In genomic region chr18:26051845-26052244, GRCh38 we compare ENCODE assay signal across 24 cellular contexts. TPM values are rescaled to one million over a fixed set of nuclear protein-coding genes. Genes with fewer than 3 reads are reported as not detected.
DNase-seq lines count a peak whose midpoint lies in the region; FAIRE-seq and TF ChIP-seq lines count a peak whose summit lies in the region.
"Had no signal": no experiment of that assay in that cellular context is flagged by ENCODE, and none has a peak within 500 bp of the region (broad histone marks: within the 10 kb centered on the region; RNA-seq: fewer than 3 reads in every experiment).

No MANE protein-coding gene starts in this region.

- POLR2A ChIA-PET in activated CD4-positive, alpha-beta T cell treated with anti-CD3 and anti-CD28 coated beads, Interleukin-2, amount 10 ng/mL, durations not matched to agents 7 days and 5 days (lab: Charles Lee): no interaction called here

- H3K27me3 Mint-ChIP-seq in activated CD4-positive, alpha-beta T cell treated with anti-CD3 and anti-CD28 coated beads, Interleukin-2, amount 10 ng/mL, durations not matched to agents 7 days and 5 days: no peaks in the 10 kb centered on the region
- H3K27me3 Mint-ChIP-seq: activated CD4-positive, alpha-beta memory T cell treated with anti-CD3 and anti-CD28 coated beads for 36 hours; IgD-negative memory B cell had no signal

- H3K4ac ChIP-seq in mesenchymal stem cell (ENCODE audit: low read depth in 1 of 2, low read length in 2 of 2): no peak overlapping the region

- H4K8ac ChIP-seq in mesenchymal stem cell (ENCODE audit: low read length): no peak overlapping the region

- no peak overlapping the region for H3K18ac ChIP-seq in mesenchymal stem cell (ENCODE audit: low read depth in 1 of 2, low read length in 2 of 2)

- no peak overlapping the region for H3K27ac ChIP-seq in mesenchymal stem cell (ENCODE audit: low read length, poor library complexity, severe bottlenecking)
- H3K27ac ChIP-seq in tibial artery: no peak overlapping the region
- no peak overlapping the region for H3K27ac ChIP-seq in substantia nigra (ENCODE audit: low read depth, low read length, poor library complexity, severe bottlenecking)
- H3K27ac ChIP-seq: esophagus squamous epithelium, HL-60 had no signal

- H3K4me2 ChIP-seq in mesenchymal stem cell (ENCODE audit: low read length, poor library complexity, severe bottlenecking): no peak overlapping the region

- no peak overlapping the region for H3K4me3 Mint-ChIP-seq in activated CD4-positive, alpha-beta T cell treated with anti-CD3 and anti-CD28 coated beads, Interleukin-2, amount 10 ng/mL, durations not matched to agents 7 days and 5 days
- H3K4me3 Mint-ChIP-seq: activated CD4-positive, alpha-beta memory T cell treated with anti-CD3 and anti-CD28 coated beads for 36 hours; activated naive CD4-positive, alpha-beta T cell treated with anti-CD3 and anti-CD28 coated beads for 36 hours; IgD-negative memory B cell; neural crest cell had no signal

- no peak for TF ChIP-seq CTCF in tibial artery (IDR thresholded peaks at IDR 0.05)

- H3K4me3 ChIP-seq in mesenchymal stem cell (ENCODE audit: insufficient read depth in 1 of 2, low read depth in 1 of 2, low read length in 2 of 2): no peak overlapping the region
- H3K4me3 ChIP-seq in tibial artery: no peak overlapping the region
- H3K4me3 ChIP-seq: esophagus squamous epithelium had no signal

- peaks cover 34% of the 10 kb centered on the region for H3K36me3 Mint-ChIP-seq in activated CD4-positive, alpha-beta T cell treated with anti-CD3 and anti-CD28 coated beads, Interleukin-2, amount 10 ng/mL, durations not matched to agents 7 days and 5 days (ENCODE audit: low read depth)

- H3K9ac ChIP-seq in mesenchymal stem cell (ENCODE audit: low read length): peak overlapping the region; percentile 5

- no peak overlapping the region for H4K91ac ChIP-seq in mesenchymal stem cell (ENCODE audit: low read length)

- H3K27me3 ChIP-seq in mesenchymal stem cell (ENCODE audit: control insufficient read depth in 1 of 2, insufficient read depth in 1 of 2, low read length in 2 of 2) (no peaks in the 10 kb centered on the region), tibial artery (no peaks in the 10 kb centered on the region)
- H3K27me3 ChIP-seq: esophagus squamous epithelium had no signal

- no peak overlapping the region for H3K27ac Mint-ChIP-seq in activated CD4-positive, alpha-beta T cell treated with anti-CD3 and anti-CD28 coated beads, Interleukin-2, amount 10 ng/mL, durations not matched to agents 7 days and 5 days
- H3K27ac Mint-ChIP-seq: activated CD4-positive, alpha-beta memory T cell treated with anti-CD3 and anti-CD28 coated beads for 36 hours; activated naive CD4-positive, alpha-beta T cell treated with anti-CD3 and anti-CD28 coated beads for 36 hours had no signal

- no peak overlapping the region for H2BK12ac ChIP-seq in mesenchymal stem cell (ENCODE audit: low read length in 2 of 2)

- DNase-seq in NCI-H748 (lab: John Stamatoyannopoulos, UW; ENCODE audit: unreplicated experiment) (peak; percentile 30), NCI-H748 treated with DMSO at 0.1 percent for 48 hours (lab: John Stamatoyannopoulos, UW) (no peak), NCI-H128 (lab: John Stamatoyannopoulos, UW; ENCODE audit: unreplicated experiment) (peak; percentile 19), mesenchymal stem cell (no peak), tibial artery (no peak), substantia nigra (lab: John Stamatoyannopoulos, UW) (no peak)
- DNase-seq in activated CD4-positive, alpha-beta T cell treated with anti-CD3 and anti-CD28 coated beads, Interleukin-2, amount 10 ng/mL, durations not matched to agents 7 days and 5 days: no peak
- DNase-seq: ACHN; activated CD4-positive, alpha-beta memory T cell treated with anti-CD3 and anti-CD28 coated beads for 36 hours; activated naive CD4-positive, alpha-beta T cell treated with anti-CD3 and anti-CD28 coated beads for 36 hours; anterior cingulate cortex; central memory CD4-positive, alpha-beta T cell; DMS153; effector CD4-positive, alpha-beta T cell; esophagus squamous epithelium; H7; NCI-H2171 treated with DMSO at 0.1 percent for 48 hours; NCI-H774; stimulated activated CD4-positive, alpha-beta T cell treated with anti-CD3 and anti-CD28 coated beads, Interleukin-4, amount 100 ng/mL, for 4 hours had no signal

- no peak overlapping the region for H3K14ac ChIP-seq in mesenchymal stem cell (ENCODE audit: low read length in 2 of 2)

- peaks cover 4% of the 10 kb centered on the region for H3K4me1 Mint-ChIP-seq in activated CD4-positive, alpha-beta T cell treated with anti-CD3 and anti-CD28 coated beads, Interleukin-2, amount 10 ng/mL, durations not matched to agents 7 days and 5 days

- H2AFZ ChIP-seq in mesenchymal stem cell (ENCODE audit: low read depth, low read length): no peak overlapping the region

- H3K9me3 ChIP-seq in mesenchymal stem cell (ENCODE audit: control insufficient read depth, low read length): no peaks in the 10 kb centered on the region
- no peaks in the 10 kb centered on the region for H3K9me3 ChIP-seq in tibial artery
- H3K9me3 ChIP-seq: esophagus squamous epithelium had no signal

- peaks cover 15% of the 10 kb centered on the region for H3K79me1 ChIP-seq in mesenchymal stem cell (replicated peaks; ENCODE audit: low read length, poor library complexity, severe bottlenecking)

- CTCF ChIA-PET in activated CD4-positive, alpha-beta T cell treated with anti-CD3 and anti-CD28 coated beads, Interleukin-2, amount 10 ng/mL, durations not matched to agents 7 days and 5 days (lab: Charles Lee): no interaction called here

- no peaks in the 10 kb centered on the region for H3K9me3 Mint-ChIP-seq in activated CD4-positive, alpha-beta T cell treated with anti-CD3 and anti-CD28 coated beads, Interleukin-2, amount 10 ng/mL, durations not matched to agents 7 days and 5 days
- H3K9me3 Mint-ChIP-seq: activated CD4-positive, alpha-beta memory T cell treated with anti-CD3 and anti-CD28 coated beads for 36 hours; activated naive CD4-positive, alpha-beta T cell treated with anti-CD3 and anti-CD28 coated beads for 36 hours; IgD-negative memory B cell; neural crest cell had no signal

- H3K4me1 ChIP-seq in mesenchymal stem cell (ENCODE audit: control insufficient read depth, insufficient read depth, low read depth, low read length): peaks cover 2% of the 10 kb centered on the region
- H3K4me1 ChIP-seq in tibial artery: no peaks in the 10 kb centered on the region
- H3K4me1 ChIP-seq: esophagus squamous epithelium had no signal

- WGBS in mesenchymal stem cell: no CpG with 5 or more reads among the region's 1 CpG

- no peak overlapping the region for H3K23ac ChIP-seq in mesenchymal stem cell (ENCODE audit: low read length in 2 of 2)

- FAIRE-seq in TTC549 (lab: Jason Lieb, UNC): peak; percentile 26
- FAIRE-seq: urothelium cell line had no signal

- no peak overlapping the region for H2BK5ac ChIP-seq in mesenchymal stem cell (ENCODE audit: low read depth, low read length, poor library complexity, severe bottlenecking)

- H2BK15ac ChIP-seq in mesenchymal stem cell (ENCODE audit: low read depth, poor library complexity, severe bottlenecking): no peak overlapping the region

- intact Hi-C loops in tibial artery (cut with DNase I; ENCODE audit: low total_unique reads): no loop called here

- H3K36me3 ChIP-seq in mesenchymal stem cell (ENCODE audit: control insufficient read depth in 1 of 2, insufficient read depth in 2 of 2, low read depth in 1 of 2, low read length in 2 of 2): peaks cover 21 to 79% of the 10 kb centered on the region in 2 experiments
- peaks cover 41 to 62% (median 57%) of the 10 kb centered on the region in 3 donors for H3K36me3 ChIP-seq in tibial artery

- H2AK5ac ChIP-seq in mesenchymal stem cell (ENCODE audit: low read length, severe bottlenecking): no peak overlapping the region

- H2BK120ac ChIP-seq in mesenchymal stem cell (ENCODE audit: low read depth, low read length): no peak overlapping the region

RNA-seq across cellular contexts. Expression of gene SS18, which starts 38.6 kb away (rescaled TPM):
- polyA plus RNA-seq in mesenchymal stem cell (2013, experiment 1 of 2): 75.8 TPM
- polyA plus RNA-seq in mesenchymal stem cell (2013, experiment 2 of 2): 74.4 TPM
- total RNA-seq in activated CD4-positive, alpha-beta T cell treated with anti-CD3 and anti-CD28 coated beads, Interleukin-2, amount 10 ng/mL, durations not matched to agents 7 days and 5 days: 10 to 100 TPM; 72.6 to 82.6 TPM

Comparison
In these comparisons a context has a peak if more than half of its experiments do, and no peak if none do; other contexts are left out.
1. DNase-seq: peak in NCI-H748 (single experiment) and NCI-H128 (single experiment); none in NCI-H748 treated with DMSO at 0.1 percent for 48 hours (single experiment), mesenchymal stem cell (single experiment), activated CD4-positive, alpha-beta T cell treated with anti-CD3 and anti-CD28 coated beads, Interleukin-2, amount 10 ng/mL, durations not matched to agents 7 days and 5 days (single experiment), tibial artery (0 of 2) and substantia nigra (0 of 49).